In the genomic region with DNA sequence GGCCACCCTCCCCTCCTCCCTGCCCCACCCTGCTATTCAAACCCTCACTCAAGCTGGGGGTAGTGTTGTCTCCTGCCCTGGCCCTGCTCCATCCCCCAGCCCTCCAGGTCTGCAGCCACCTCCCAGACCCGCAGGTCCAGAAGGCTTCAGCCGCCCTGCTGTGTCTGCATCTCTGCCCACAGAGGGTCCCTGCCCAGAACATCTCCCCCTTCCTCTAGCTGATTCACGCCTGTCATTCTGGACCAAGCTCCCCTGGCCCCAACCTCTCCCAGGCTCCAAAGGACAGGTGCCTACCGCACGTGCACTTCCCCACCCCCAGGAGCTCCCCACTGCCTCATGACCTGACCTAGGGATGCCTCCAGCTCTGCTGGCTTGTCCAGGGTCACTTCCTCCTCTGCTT, we compare ENCODE assay signal across 15 cellular contexts. TPM values are rescaled to one million over a fixed set of nuclear protein-coding genes. Genes with fewer than 3 reads are reported as not detected.
"Had no signal": no experiment of that assay in that cellular context is flagged by ENCODE, and none has a peak within 500 bp of the region (broad histone marks: within the 10 kb centered on the region; RNA-seq: fewer than 3 reads in every experiment).

No MANE protein-coding gene starts in this region.

- H3K4me1 ChIP-seq: colonic mucosa had no signal

- ATAC-seq: heart right ventricle had no signal

- FAIRE-seq: astrocyte, frontal cortex, keratinocyte had no signal

- DNase-seq: activated gamma-delta T cell; colonic mucosa; effector CD4-positive, alpha-beta T cell; heart right ventricle; ovary; trophoblast cell had no signal

- H3K27me3 ChIP-seq: ovary had no signal

- H3K27ac Mint-ChIP-seq: activated CD4-positive, alpha-beta memory T cell treated with anti-CD3 and anti-CD28 coated beads for 36 hours; activated naive CD8-positive, alpha-beta T cell treated with anti-CD3 and anti-CD28 coated beads, Interleukin-2, amount 50 U/mL, for 24 hours; memory B cell; natural killer cell treated with Interleukin-12 subunit alpha and Interleukin-12 subunit beta and Interleukin-15 and Interleukin-18, amount 100 ng/mL, for 72 hours had no signal

- H3K9me3 ChIP-seq: colonic mucosa, heart right ventricle, left lung, ovary had no signal

- H3K9me3 Mint-ChIP-seq: activated CD4-positive, alpha-beta memory T cell treated with anti-CD3 and anti-CD28 coated beads for 36 hours; activated naive CD8-positive, alpha-beta T cell treated with anti-CD3 and anti-CD28 coated beads, Interleukin-2, amount 50 U/mL, for 24 hours; memory B cell; natural killer cell treated with Interleukin-12 subunit alpha and Interleukin-12 subunit beta and Interleukin-15 and Interleukin-18, amount 100 ng/mL, for 72 hours had no signal

- H3K27ac ChIP-seq: colonic mucosa, heart right ventricle, left lung, ovary, VCaP had no signal

- H3K36me3 ChIP-seq: colonic mucosa, heart right ventricle, left lung, ovary had no signal

- H3K4me3 Mint-ChIP-seq: activated CD4-positive, alpha-beta memory T cell treated with anti-CD3 and anti-CD28 coated beads for 36 hours; activated naive CD8-positive, alpha-beta T cell treated with anti-CD3 and anti-CD28 coated beads, Interleukin-2, amount 50 U/mL, for 24 hours; memory B cell had no signal

- H3K36me3 Mint-ChIP-seq: activated CD4-positive, alpha-beta memory T cell treated with anti-CD3 and anti-CD28 coated beads for 36 hours; memory B cell; natural killer cell treated with Interleukin-12 subunit alpha and Interleukin-12 subunit beta and Interleukin-15 and Interleukin-18, amount 100 ng/mL, for 72 hours had no signal

- H3K4me3 ChIP-seq: colonic mucosa, heart right ventricle, left lung, ovary had no signal

RNA-seq across cellular contexts. Expression of a gene that starts 16.0 kb away (rescaled TPM):
- total RNA-seq: activated CD4-positive, alpha-beta memory T cell treated with anti-CD3 and anti-CD28 coated beads for 36 hours; natural killer cell treated with Interleukin-12 subunit alpha and Interleukin-12 subunit beta and Interleukin-15 and Interleukin-18, amount 100 ng/mL, for 72 hours had no signal
